ENCODE assay signal across 6 cellular contexts in genomic region chr2:173281898-173282297, GRCh38.
DNase-seq lines count a peak whose midpoint lies in the region; ATAC-seq, FAIRE-seq and TF ChIP-seq lines count a peak whose summit lies in the region.
"Not testable (repeated sequence)": the region's sequence is repeated elsewhere in the genome, so short reads cannot be mapped to it uniquely, and the experiment has no call there.

No MANE protein-coding gene starts in this region.

- not testable (repeated sequence) for H3K9me3 ChIP-seq in BE2C; K562 (replicated peaks; ENCODE audit: control insufficient read depth, insufficient read depth, low read depth, low read length); testis

- TF ChIP-seq CTCF in BE2C (IDR thresholded peaks at IDR 0.05; ENCODE audit: low read depth, low read length); activated B cell treated with CpG ODN at 0.5 μM for 24 hours (IDR thresholded peaks at IDR 0.05); K562 (IDR thresholded peaks at IDR 0.05 in 2 of 3, conservative IDR thresholded peaks at IDR 0.05 in 1 of 3; ENCODE audit: insufficient read depth in 2 of 3, low read depth in 1 of 3, low read length in 3 of 3); testis (IDR thresholded peaks at IDR 0.05): not testable (repeated sequence)

- H3K9me3 Mint-ChIP-seq in activated B cell treated with CpG ODN at 0.5 μM for 24 hours, memory B cell: not testable (repeated sequence)

- H4K20me1 ChIP-seq in K562 (replicated peaks; ENCODE audit: control insufficient read depth, insufficient read depth, low read length), result not testable (repeated sequence)

- H3K4me1 ChIP-seq in BE2C; K562 (replicated peaks in 1 of 2; ENCODE audit: control insufficient read depth in 2 of 2, insufficient read depth in 2 of 2, low read length in 2 of 2); testis: not testable (repeated sequence)

- intact Hi-C loops in activated B cell treated with CpG ODN at 0.5 μM for 24 hours (cut with micrococcal nuclease); K562 (cut with micrococcal nuclease); testis (cut with DNase I; ENCODE audit: low total_unique reads): not testable (repeated sequence)

- not testable (repeated sequence) for H3K79me2 ChIP-seq in K562 (ENCODE audit: control insufficient read depth, insufficient read depth, low read length)

- not testable (repeated sequence) for H3K36me3 Mint-ChIP-seq in activated B cell treated with CpG ODN at 0.5 μM for 24 hours (ENCODE audit: low read depth); memory B cell

- in situ Hi-C loops in K562 (cut with MboI), result not testable (repeated sequence)

- POLR2A ChIA-PET in activated B cell treated with CpG ODN at 0.5 μM for 24 hours (lab: Charles Lee), result not testable (repeated sequence)
- POLR2A ChIA-PET in K562 (lab: Yijun Ruan, JAX), result interaction anchor here (1.0 kb wide), 1 partner anchor 22 kb away, joined by 3 read pairs; no protein-coding TSS in a partner anchor

- TF ChIP-seq RAD21 in K562 (CRISPR knock-in tag; conservative IDR thresholded peaks at IDR 0.05 in 1 of 2, IDR thresholded peaks at IDR 0.05 in 1 of 2), result not testable (repeated sequence)

- not testable (repeated sequence) for H3K4me2 ChIP-seq in K562 (ENCODE audit: insufficient read depth, low read length)

- not testable (repeated sequence) for ATAC-seq in activated B cell treated with CpG ODN at 0.5 μM for 24 hours (ENCODE audit: low read depth); K562; memory B cell (ENCODE audit: low read depth)

- 38% methylated on average over 8 of the region's 8 CpGs for WGBS in K562 (ENCODE audit: insufficient coverage, low coverage, missing lambda C conversion rate)
- 61 to 65% methylated on average over 8 of the region's 8 CpGs for WGBS in testis, 2 donors

- H3K27me3 Mint-ChIP-seq in activated B cell treated with CpG ODN at 0.5 μM for 24 hours, memory B cell: not testable (repeated sequence)

- not testable (repeated sequence) for H3K27me3 ChIP-seq in BE2C; K562 (ENCODE audit: control insufficient read depth in 2 of 2, insufficient read depth in 2 of 2, low read length in 2 of 2); testis

- BruUV-seq in K562 (replicated peaks; lab: Mats Ljungman, UMichigan), result not testable (repeated sequence)

- not testable (repeated sequence) for TF ChIP-seq POLR2A in K562 (conservative IDR thresholded peaks at IDR 0.05); testis (IDR thresholded peaks at IDR 0.05)

- H3K27ac Mint-ChIP-seq in activated B cell treated with CpG ODN at 0.5 μM for 24 hours, memory B cell: not testable (repeated sequence)

- not testable (repeated sequence) for H3K27ac ChIP-seq in K562 (ENCODE audit: extremely low read depth, low read depth, low read length); testis

- not testable (repeated sequence) for H3K9ac ChIP-seq in K562 (ENCODE audit: insufficient read depth in 1 of 2, low read depth in 2 of 2, low read length in 2 of 2)

- H3K9me1 ChIP-seq in K562 (ENCODE audit: control insufficient read depth, insufficient read depth, low read length), result not testable (repeated sequence)

- DNase-seq in BE2C (peak; percentile 15), testis (peak; percentile 71)
- DNase-seq in activated B cell treated with CpG ODN at 0.5 μM for 24 hours; K562 (ENCODE audit: extremely low read depth in 1 of 4, low spot score in 3 of 4); memory B cell (ENCODE audit: low spot score in 2 of 2): not testable (repeated sequence)
- peak; percentile 6 for DNase-seq in stimulated activated CD4-positive, alpha-beta T cell treated with anti-CD3 and anti-CD28 coated beads, Interleukin-1b, Interleukin-23, amount 100 ng/mL, for 48 hours

- TF ChIP-seq EP300 in K562 (IDR thresholded peaks at IDR 0.05; ENCODE audit: low read length), result not testable (repeated sequence)

- H3K4me1 Mint-ChIP-seq in activated B cell treated with CpG ODN at 0.5 μM for 24 hours, result not testable (repeated sequence)
- peaks cover 11% of the 10 kb centered on the region for H3K4me1 Mint-ChIP-seq in memory B cell

- H3K4me3 Mint-ChIP-seq in activated B cell treated with CpG ODN at 0.5 μM for 24 hours (peak overlapping the region; percentile 57), memory B cell (peak overlapping the region; percentile 47)

- CTCF ChIA-PET in activated B cell treated with CpG ODN at 0.5 μM for 24 hours (lab: Charles Lee); K562 (lab: Yijun Ruan, JAX; ENCODE audit: low intra/inter-chr PET ratio): not testable (repeated sequence)

- not testable (repeated sequence) for FAIRE-seq in K562 (lab: Jason Lieb, UNC)

- H3K4me3 ChIP-seq in BE2C (ENCODE audit: low read depth, low read length); K562: not testable (repeated sequence)
- H3K4me3 ChIP-seq in testis, result peak overlapping the region; percentile 9 to 36

- H2AFZ ChIP-seq in K562 (ENCODE audit: low read depth, low read length), result not testable (repeated sequence)

- not testable (repeated sequence) for H3K36me3 ChIP-seq in BE2C; K562 (ENCODE audit: control insufficient read depth, insufficient read depth, low read length); testis (ENCODE audit: low read depth, missing control alignments)

TF ChIP-seq in K562, 482 proteins besides CTCF, POLR2A, EP300 and RAD21:
- peak; percentile 58 for TF ChIP-seq NFYB (IDR thresholded peaks at IDR 0.05; ENCODE audit: extremely low read depth, insufficient read length)
